In the genomic region with DNA sequence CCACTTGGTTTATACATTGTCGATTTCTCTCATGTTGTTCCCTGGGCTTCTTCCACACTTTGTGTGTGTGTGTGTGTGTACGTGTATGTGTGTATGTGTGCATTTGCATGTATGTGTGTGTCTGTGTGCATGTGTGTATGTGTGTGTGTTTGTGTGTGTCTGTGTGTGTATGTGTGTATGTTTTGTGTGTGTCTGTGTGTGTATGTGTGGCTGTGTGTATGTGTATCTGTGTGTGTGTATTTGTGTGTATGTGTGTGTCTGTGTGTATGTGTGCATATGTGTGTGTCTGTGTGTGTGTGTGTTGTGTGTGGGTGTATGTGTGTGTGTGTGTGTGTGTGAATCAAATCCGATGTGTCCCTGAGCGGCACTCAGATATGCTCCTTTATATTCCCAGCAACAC, we compare ENCODE assay signal across 1 cellular context.
TF ChIP-seq lines count a peak whose summit lies in the region.

No MANE protein-coding gene starts in this region.

TF ChIP-seq in K562, 482 proteins besides CTCF, POLR2A, EP300 and RAD21 (continues in another document):
- TF ChIP-seq SREBF1 (IDR thresholded peaks at IDR 0.05; ENCODE audit: borderline replicate concordance, low read depth, low read length), result no peak
- TF ChIP-seq HLTF (IDR thresholded peaks at IDR 0.05), result 0 out of 2 replicates have a peak, but pooled peaks have one; percentile 28
- no peak for TF ChIP-seq POLR2B (IDR thresholded peaks at IDR 0.05; ENCODE audit: low read depth, partially characterized antibody)
- TF ChIP-seq ATF1 (CRISPR knock-in tag; IDR thresholded peaks at IDR 0.05), result no peak
- no peak for TF ChIP-seq ATF1 (tag; IDR thresholded peaks at IDR 0.05)
- no peak for TF ChIP-seq ZZZ3 (IDR thresholded peaks at IDR 0.05)
- no peak for TF ChIP-seq MTA2 (IDR thresholded peaks at IDR 0.05; ENCODE audit: low read depth)
- no peak for TF ChIP-seq RBM15 (IDR thresholded peaks at IDR 0.05; ENCODE audit: insufficient read depth, low read length)
- no peak for TF ChIP-seq ZNF780A (CRISPR knock-in tag; IDR thresholded peaks at IDR 0.05)
- TF ChIP-seq, protein P1, sequence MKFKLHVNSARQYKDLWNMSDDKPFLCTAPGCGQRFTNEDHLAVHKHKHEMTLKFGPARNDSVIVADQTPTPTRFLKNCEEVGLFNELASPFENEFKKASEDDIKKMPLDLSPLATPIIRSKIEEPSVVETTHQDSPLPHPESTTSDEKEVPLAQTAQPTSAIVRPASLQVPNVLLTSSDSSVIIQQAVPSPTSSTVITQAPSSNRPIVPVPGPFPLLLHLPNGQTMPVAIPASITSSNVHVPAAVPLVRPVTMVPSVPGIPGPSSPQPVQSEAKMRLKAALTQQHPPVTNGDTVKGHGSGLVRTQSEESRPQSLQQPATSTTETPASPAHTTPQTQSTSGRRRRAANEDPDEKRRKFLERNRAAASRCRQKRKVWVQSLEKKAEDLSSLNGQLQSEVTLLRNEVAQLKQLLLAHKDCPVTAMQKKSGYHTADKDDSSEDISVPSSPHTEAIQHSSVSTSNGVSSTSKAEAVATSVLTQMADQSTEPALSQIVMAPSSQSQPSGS (CRISPR knock-in tag; IDR thresholded peaks at IDR 0.05), result no peak
- TF ChIP-seq ZNF311 (CRISPR knock-in tag; IDR thresholded peaks at IDR 0.05), result no peak
- no peak for TF ChIP-seq POLR2AphosphoS5 (IDR thresholded peaks at IDR 0.05; ENCODE audit: control insufficient read depth, insufficient read depth, low read depth, low read length)
- TF ChIP-seq, protein P2, sequence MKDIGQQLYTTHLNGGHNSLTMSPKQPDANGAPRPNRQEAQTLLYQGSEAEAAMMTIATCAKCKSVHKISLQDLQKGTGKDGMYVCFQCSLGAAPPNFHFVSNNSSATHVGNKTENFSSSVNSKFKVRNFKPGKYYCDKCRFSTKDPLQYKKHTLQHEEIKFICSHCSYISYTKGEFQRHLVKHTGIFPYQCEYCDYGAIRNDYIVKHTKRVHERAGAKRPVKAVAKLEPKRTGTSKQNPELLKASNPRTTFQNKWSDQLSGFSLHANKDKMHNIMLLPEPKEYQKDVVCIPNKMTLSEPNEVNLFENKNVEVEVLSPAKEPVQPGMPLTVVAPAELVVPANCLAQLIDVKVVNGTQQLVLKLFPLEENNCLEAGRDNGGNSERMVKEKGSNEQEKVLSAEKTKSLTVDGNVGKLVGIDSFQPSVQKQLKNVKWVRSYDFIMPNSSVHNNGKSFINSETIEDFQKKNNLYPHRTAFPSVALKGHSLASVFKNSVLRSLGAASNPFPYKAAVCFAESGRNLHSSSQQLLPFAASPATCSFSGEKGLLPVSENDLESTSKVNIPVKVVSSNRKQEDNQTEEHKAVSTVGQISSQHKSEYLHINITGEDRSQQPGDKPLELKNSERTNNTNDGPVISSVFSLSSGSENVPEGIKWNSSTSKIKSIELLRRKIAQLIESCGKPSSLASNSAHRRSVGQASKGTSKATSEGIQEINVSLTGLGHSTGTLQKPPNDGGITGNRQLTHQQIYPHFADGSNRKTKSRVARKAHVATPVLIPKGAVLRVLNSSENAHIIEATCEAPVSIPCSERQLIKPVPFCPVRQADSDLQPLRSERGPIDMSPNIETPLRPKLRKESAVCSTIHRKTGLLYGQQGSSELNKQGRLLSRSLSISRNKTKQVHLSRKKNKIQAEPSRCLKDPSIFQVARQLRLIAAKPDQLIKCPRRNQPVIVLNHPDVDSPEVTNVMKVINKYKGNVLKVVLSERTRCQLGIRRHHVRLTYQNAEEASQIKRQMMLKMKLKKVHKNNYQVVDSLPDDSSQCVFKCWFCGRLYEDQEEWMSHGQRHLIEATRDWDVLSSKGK (CRISPR knock-in tag; IDR thresholded peaks at IDR 0.05), result no peak
- no peak for TF ChIP-seq FOXK1 (CRISPR knock-in tag; IDR thresholded peaks at IDR 0.05; ENCODE audit: borderline replicate concordance)
- TF ChIP-seq SMARCE1 (IDR thresholded peaks at IDR 0.05), result no peak
- TF ChIP-seq ZNF197 (CRISPR knock-in tag; IDR thresholded peaks at IDR 0.05; ENCODE audit: low read depth), result no peak
- TF ChIP-seq, protein P3, sequence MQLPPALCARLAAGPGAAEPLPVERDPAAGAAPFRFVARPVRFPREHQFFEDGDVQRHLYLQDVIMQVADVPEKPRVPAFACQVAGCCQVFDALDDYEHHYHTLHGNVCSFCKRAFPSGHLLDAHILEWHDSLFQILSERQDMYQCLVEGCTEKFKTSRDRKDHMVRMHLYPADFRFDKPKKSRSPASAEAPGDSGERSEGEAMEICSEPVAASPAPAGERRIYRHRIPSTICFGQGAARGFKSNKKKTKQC (CRISPR knock-in tag; IDR thresholded peaks at IDR 0.05), result no peak
- no peak for TF ChIP-seq ZNF384 (IDR thresholded peaks at IDR 0.05; ENCODE audit: low read depth, low read length)
- peak; percentile 58; the same call in 1 of the 2 replicates for TF ChIP-seq OTX1 (CRISPR knock-in tag; IDR thresholded peaks at IDR 0.05)
- TF ChIP-seq NFATC3 (IDR thresholded peaks at IDR 0.05), result no peak
- no peak for TF ChIP-seq HNRNPL (IDR thresholded peaks at IDR 0.05; ENCODE audit: low read depth, low read length)
- TF ChIP-seq BRCA1 (IDR thresholded peaks at IDR 0.05), result no peak
- TF ChIP-seq BRCA1 (CRISPR knock-in tag; IDR thresholded peaks at IDR 0.05), result no peak
- TF ChIP-seq HDAC3 (IDR thresholded peaks at IDR 0.05; ENCODE audit: borderline replicate concordance, partially characterized antibody), result no peak
- TF ChIP-seq MYBL2 (IDR thresholded peaks at IDR 0.05; ENCODE audit: low read depth), result no peak
- no peak for TF ChIP-seq MYBL2 (CRISPR knock-in tag; IDR thresholded peaks at IDR 0.05; ENCODE audit: borderline replicate concordance)
- no peak for TF ChIP-seq ZNF561 (CRISPR knock-in tag; conservative IDR thresholded peaks at IDR 0.05)
- TF ChIP-seq, protein P4, sequence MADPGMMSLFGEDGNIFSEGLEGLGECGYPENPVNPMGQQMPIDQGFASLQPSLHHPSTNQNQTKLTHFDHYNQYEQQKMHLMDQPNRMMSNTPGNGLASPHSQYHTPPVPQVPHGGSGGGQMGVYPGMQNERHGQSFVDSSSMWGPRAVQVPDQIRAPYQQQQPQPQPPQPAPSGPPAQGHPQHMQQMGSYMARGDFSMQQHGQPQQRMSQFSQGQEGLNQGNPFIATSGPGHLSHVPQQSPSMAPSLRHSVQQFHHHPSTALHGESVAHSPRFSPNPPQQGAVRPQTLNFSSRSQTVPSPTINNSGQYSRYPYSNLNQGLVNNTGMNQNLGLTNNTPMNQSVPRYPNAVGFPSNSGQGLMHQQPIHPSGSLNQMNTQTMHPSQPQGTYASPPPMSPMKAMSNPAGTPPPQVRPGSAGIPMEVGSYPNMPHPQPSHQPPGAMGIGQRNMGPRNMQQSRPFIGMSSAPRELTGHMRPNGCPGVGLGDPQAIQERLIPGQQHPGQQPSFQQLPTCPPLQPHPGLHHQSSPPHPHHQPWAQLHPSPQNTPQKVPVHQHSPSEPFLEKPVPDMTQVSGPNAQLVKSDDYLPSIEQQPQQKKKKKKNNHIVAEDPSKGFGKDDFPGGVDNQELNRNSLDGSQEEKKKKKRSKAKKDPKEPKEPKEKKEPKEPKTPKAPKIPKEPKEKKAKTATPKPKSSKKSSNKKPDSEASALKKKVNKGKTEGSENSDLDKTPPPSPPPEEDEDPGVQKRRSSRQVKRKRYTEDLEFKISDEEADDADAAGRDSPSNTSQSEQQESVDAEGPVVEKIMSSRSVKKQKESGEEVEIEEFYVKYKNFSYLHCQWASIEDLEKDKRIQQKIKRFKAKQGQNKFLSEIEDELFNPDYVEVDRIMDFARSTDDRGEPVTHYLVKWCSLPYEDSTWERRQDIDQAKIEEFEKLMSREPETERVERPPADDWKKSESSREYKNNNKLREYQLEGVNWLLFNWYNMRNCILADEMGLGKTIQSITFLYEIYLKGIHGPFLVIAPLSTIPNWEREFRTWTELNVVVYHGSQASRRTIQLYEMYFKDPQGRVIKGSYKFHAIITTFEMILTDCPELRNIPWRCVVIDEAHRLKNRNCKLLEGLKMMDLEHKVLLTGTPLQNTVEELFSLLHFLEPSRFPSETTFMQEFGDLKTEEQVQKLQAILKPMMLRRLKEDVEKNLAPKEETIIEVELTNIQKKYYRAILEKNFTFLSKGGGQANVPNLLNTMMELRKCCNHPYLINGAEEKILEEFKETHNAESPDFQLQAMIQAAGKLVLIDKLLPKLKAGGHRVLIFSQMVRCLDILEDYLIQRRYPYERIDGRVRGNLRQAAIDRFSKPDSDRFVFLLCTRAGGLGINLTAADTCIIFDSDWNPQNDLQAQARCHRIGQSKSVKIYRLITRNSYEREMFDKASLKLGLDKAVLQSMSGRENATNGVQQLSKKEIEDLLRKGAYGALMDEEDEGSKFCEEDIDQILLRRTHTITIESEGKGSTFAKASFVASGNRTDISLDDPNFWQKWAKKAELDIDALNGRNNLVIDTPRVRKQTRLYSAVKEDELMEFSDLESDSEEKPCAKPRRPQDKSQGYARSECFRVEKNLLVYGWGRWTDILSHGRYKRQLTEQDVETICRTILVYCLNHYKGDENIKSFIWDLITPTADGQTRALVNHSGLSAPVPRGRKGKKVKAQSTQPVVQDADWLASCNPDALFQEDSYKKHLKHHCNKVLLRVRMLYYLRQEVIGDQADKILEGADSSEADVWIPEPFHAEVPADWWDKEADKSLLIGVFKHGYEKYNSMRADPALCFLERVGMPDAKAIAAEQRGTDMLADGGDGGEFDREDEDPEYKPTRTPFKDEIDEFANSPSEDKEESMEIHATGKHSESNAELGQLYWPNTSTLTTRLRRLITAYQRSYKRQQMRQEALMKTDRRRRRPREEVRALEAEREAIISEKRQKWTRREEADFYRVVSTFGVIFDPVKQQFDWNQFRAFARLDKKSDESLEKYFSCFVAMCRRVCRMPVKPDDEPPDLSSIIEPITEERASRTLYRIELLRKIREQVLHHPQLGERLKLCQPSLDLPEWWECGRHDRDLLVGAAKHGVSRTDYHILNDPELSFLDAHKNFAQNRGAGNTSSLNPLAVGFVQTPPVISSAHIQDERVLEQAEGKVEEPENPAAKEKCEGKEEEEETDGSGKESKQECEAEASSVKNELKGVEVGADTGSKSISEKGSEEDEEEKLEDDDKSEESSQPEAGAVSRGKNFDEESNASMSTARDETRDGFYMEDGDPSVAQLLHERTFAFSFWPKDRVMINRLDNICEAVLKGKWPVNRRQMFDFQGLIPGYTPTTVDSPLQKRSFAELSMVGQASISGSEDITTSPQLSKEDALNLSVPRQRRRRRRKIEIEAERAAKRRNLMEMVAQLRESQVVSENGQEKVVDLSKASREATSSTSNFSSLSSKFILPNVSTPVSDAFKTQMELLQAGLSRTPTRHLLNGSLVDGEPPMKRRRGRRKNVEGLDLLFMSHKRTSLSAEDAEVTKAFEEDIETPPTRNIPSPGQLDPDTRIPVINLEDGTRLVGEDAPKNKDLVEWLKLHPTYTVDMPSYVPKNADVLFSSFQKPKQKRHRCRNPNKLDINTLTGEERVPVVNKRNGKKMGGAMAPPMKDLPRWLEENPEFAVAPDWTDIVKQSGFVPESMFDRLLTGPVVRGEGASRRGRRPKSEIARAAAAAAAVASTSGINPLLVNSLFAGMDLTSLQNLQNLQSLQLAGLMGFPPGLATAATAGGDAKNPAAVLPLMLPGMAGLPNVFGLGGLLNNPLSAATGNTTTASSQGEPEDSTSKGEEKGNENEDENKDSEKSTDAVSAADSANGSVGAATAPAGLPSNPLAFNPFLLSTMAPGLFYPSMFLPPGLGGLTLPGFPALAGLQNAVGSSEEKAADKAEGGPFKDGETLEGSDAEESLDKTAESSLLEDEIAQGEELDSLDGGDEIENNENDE (IDR thresholded peaks at IDR 0.05; ENCODE audit: low read depth, low read length), result no peak
- TF ChIP-seq, protein P5, sequence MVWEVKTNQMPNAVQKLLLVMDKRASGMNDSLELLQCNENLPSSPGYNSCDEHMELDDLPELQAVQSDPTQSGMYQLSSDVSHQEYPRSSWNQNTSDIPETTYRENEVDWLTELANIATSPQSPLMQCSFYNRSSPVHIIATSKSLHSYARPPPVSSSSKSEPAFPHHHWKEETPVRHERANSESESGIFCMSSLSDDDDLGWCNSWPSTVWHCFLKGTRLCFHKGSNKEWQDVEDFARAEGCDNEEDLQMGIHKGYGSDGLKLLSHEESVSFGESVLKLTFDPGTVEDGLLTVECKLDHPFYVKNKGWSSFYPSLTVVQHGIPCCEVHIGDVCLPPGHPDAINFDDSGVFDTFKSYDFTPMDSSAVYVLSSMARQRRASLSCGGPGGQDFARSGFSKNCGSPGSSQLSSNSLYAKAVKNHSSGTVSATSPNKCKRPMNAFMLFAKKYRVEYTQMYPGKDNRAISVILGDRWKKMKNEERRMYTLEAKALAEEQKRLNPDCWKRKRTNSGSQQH (CRISPR knock-in tag; IDR thresholded peaks at IDR 0.05), result 0 out of 2 replicates have a peak, but pooled peaks have one; percentile 54
- no peak for TF ChIP-seq NFIC (IDR thresholded peaks at IDR 0.05)
- 0 out of 4 replicates have a peak, but pooled peaks of 1 of the 2 experiments have one; percentile 17 for TF ChIP-seq HDAC1 (IDR thresholded peaks at IDR 0.05)
- TF ChIP-seq HNRNPLL (IDR thresholded peaks at IDR 0.05; ENCODE audit: low read depth, low read length, poor library complexity, severe bottlenecking), result no peak
- TF ChIP-seq KLF1 (tag; IDR thresholded peaks at IDR 0.05), result no peak
- TF ChIP-seq, protein P6, sequence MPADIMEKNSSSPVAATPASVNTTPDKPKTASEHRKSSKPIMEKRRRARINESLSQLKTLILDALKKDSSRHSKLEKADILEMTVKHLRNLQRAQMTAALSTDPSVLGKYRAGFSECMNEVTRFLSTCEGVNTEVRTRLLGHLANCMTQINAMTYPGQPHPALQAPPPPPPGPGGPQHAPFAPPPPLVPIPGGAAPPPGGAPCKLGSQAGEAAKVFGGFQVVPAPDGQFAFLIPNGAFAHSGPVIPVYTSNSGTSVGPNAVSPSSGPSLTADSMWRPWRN (IDR thresholded peaks at IDR 0.05; ENCODE audit: low read depth), result no peak
- TF ChIP-seq PCBP1 (IDR thresholded peaks at IDR 0.05; ENCODE audit: low read depth, low read length, poor library complexity, severe bottlenecking), result no peak
- TF ChIP-seq ZNF354B (CRISPR knock-in tag; IDR thresholded peaks at IDR 0.05), result no peak
- no peak for TF ChIP-seq FOXK2 (conservative IDR thresholded peaks at IDR 0.05 in 1 of 2, IDR thresholded peaks at IDR 0.05 in 1 of 2; ENCODE audit: low read depth in 2 of 2)
- TF ChIP-seq, protein P7, sequence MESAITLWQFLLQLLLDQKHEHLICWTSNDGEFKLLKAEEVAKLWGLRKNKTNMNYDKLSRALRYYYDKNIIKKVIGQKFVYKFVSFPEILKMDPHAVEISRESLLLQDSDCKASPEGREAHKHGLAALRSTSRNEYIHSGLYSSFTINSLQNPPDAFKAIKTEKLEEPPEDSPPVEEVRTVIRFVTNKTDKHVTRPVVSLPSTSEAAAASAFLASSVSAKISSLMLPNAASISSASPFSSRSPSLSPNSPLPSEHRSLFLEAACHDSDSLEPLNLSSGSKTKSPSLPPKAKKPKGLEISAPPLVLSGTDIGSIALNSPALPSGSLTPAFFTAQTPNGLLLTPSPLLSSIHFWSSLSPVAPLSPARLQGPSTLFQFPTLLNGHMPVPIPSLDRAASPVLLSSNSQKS (CRISPR knock-in tag; IDR thresholded peaks at IDR 0.05), result no peak
- TF ChIP-seq EHMT2 (IDR thresholded peaks at IDR 0.05), result peak; percentile 48; the same call in 1 of the 2 replicates
- no peak for TF ChIP-seq MYC (IDR thresholded peaks at IDR 0.05; ENCODE audit: low read depth, low read length)
- TF ChIP-seq MYC (CRISPR knock-in tag; IDR thresholded peaks at IDR 0.05; ENCODE audit: borderline replicate concordance, low read depth), result no peak
- TF ChIP-seq, protein P8, sequence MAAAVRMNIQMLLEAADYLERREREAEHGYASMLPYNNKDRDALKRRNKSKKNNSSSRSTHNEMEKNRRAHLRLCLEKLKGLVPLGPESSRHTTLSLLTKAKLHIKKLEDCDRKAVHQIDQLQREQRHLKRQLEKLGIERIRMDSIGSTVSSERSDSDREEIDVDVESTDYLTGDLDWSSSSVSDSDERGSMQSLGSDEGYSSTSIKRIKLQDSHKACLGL (CRISPR knock-in tag; IDR thresholded peaks at IDR 0.05; ENCODE audit: borderline replicate concordance, poor library complexity, severe bottlenecking), result no peak
- TF ChIP-seq POLR2AphosphoS2 (IDR thresholded peaks at IDR 0.05; ENCODE audit: low read length), result no peak
